8 cellular contexts compared by ENCODE assay signal in genomic region chr9:1050125-1050895, GRCh38. TPM values are rescaled to one million over a fixed set of nuclear protein-coding genes. Genes with fewer than 3 reads are reported as not detected.
A peak's percentile ranks its signal among the peaks of the same experiment; 100 is the strongest.
DNase-seq lines count a peak whose midpoint lies in the region; ATAC-seq, FAIRE-seq and TF ChIP-seq lines count a peak whose summit lies in the region.

DMRT2 (plus strand) TSS chr9:1050357; CDS start chr9:1051614, 1,257 bp downstream.

- H3K9ac ChIP-seq in skeletal muscle satellite cell (ENCODE audit: low read depth, low read length): no peak within 1 kb of the TSS

- no peaks in the 10 kb centered on the region for H3K9me3 ChIP-seq in skeletal muscle satellite cell (replicated peaks; ENCODE audit: low read length)

- peak within 1 kb of the TSS; percentile 39 for H3K27ac ChIP-seq in cingulate gyrus (ENCODE audit: low read depth, low read length)

- peaks cover 65% of the 10 kb centered on the region for H3K27me3 ChIP-seq in skeletal muscle satellite cell (ENCODE audit: control insufficient read depth, insufficient read depth, low read length)

- no peak for TF ChIP-seq CTCF in GM12865 (IDR thresholded peaks at IDR 0.05; ENCODE audit: insufficient read depth, low read depth, low read length, missing control alignments)

- H3K4me3 ChIP-seq in GM12865 (ENCODE audit: low read depth, low read length): no peak within 1 kb of the TSS
- peak within 1 kb of the TSS; percentile 55 for H3K4me3 ChIP-seq in skeletal muscle satellite cell (ENCODE audit: low read length)

- no peak for FAIRE-seq in urothelium cell line (lab: Jason Lieb, UNC)

- ATAC-seq in HG03159 (IDR thresholded peaks at IDR 0.05; ENCODE audit: unreplicated experiment) (peak; percentile 56), GM21360 (IDR thresholded peaks at IDR 0.05; ENCODE audit: unreplicated experiment) (no peak)

- H3K4me2 ChIP-seq in skeletal muscle satellite cell (ENCODE audit: low read length): peak within 1 kb of the TSS; percentile 91

- H3K36me3 ChIP-seq in skeletal muscle satellite cell (ENCODE audit: insufficient read depth, low read length): no peaks in the 10 kb centered on the region

- peaks cover 27% of the 10 kb centered on the region for H3K4me1 ChIP-seq in skeletal muscle satellite cell (ENCODE audit: control insufficient read depth, insufficient read depth, low read length)

- peak; percentile 80 for DNase-seq in GM12865 (ENCODE audit: low read depth)
- DNase-seq in NCI-H774 (lab: John Stamatoyannopoulos, UW): peak; percentile 47
- DNase-seq in islet precursor cell: peak; percentile 61
- DNase-seq in urothelium cell line (ENCODE audit: low spot score): no peak

RNA-seq across cellular contexts. Expression of gene DMRT2, which starts in this region (rescaled TPM):
- 0.51 and 0.87 TPM in 2 replicates for total RNA-seq in skeletal muscle satellite cell (2012; rRNA removed)
